In the genomic region with DNA sequence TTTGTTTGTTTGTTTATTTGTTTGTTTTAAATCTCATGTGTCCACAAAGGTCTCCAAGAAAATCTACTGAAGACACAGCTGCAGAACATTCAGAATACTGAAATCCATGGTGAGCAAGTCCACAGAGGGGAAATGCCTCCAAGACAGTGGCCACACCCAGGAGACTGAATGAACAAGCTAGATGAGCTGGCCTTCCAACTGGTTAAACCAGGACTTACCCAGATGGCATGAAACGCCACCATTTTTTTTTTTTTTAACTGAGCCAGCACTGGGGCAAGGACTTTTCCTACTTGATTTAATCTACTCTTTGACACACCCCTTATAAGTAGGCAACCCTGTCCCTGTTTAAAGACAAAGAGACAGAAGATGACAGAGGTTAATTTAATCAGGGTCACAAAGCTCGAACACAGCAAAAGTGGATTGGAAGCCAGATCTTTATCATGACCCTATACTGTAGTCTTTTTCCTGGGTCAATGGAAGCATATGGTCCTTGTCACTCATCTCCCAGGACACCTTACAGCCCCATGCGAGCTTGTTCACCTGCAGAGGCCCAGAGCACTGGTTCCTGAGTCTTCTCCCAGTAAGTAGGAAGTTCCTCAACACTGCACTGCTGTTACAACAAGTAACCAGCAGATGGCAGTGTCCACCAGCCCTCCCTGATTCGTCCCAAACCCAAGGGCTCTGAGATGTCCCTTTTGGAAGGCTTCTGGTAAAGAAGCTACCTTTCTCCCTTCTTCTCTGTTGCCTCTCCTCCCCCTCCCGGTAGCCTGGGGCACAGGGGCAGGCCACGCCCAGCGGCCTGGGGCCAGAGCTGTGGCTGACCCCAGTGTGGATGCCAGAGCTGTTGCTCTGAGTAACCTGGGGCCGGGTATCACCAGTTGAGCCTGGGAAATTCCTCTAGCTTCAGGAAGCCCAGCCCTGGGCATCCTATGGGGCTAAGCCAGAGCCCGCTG, we compare ENCODE assay signal across 8 cellular contexts. TPM values are rescaled to one million over a fixed set of nuclear protein-coding genes. Genes with fewer than 3 reads are reported as not detected.
A peak's percentile ranks its signal among the peaks of the same experiment; 100 is the strongest.
DNase-seq lines count a peak whose midpoint lies in the region; ATAC-seq, FAIRE-seq and TF ChIP-seq lines count a peak whose summit lies in the region.

No MANE protein-coding gene starts in this region.

- 18 to 31% methylated on average over 4 to 9 of the region's 9 CpGs for WGBS in upper lobe of left lung, 2 donors

- no peak overlapping the region for H3K27ac ChIP-seq in upper lobe of left lung

- no peak for TF ChIP-seq POLR2A in upper lobe of left lung (IDR thresholded peaks at IDR 0.05)

- peaks cover 12 to 23% (median 15%) of the 10 kb centered on the region in 4 donors for H3K4me1 ChIP-seq in upper lobe of left lung

- H3K27me3 ChIP-seq in upper lobe of left lung: peaks cover 0 to 26% (median 16%) of the 10 kb centered on the region in 4 donors

- H3K4me3 ChIP-seq in upper lobe of left lung: no peak overlapping the region

- peak; percentile 26 for ATAC-seq in GM19468 (IDR thresholded peaks at IDR 0.05; ENCODE audit: extremely low read depth, unreplicated experiment)
- ATAC-seq in upper lobe of left lung (ENCODE audit: low FRiP score in 2 of 2): peak; percentile 74 to 90

- no peaks in the 10 kb centered on the region for H3K9me3 ChIP-seq in upper lobe of left lung

- FAIRE-seq in RCC 7860 (lab: Jason Lieb, UNC): no peak

- DNase-seq in DMS53 (lab: John Stamatoyannopoulos, UW) (peak; percentile 74), HT-29 (ENCODE audit: low spot score) (peak; percentile 91), RCC 7860 (ENCODE audit: low spot score) (peak; percentile 34), fibroblast of the conjunctiva (ENCODE audit: low read depth) (peak; percentile 75), nucleus accumbens (lab: John Stamatoyannopoulos, UW) (peak in 40 of 56 donors; percentile 10 to 77 (median 38)), upper lobe of left lung (peak; percentile 74 to 85)
- peak; percentile 30 to 49 for DNase-seq in activated T-helper 1 cell treated with anti-CD3 and anti-CD28 coated beads, Interleukin-2, amount 50 U/mL, for 16 hours (ENCODE audit: low read depth in 1 of 2, low spot score in 1 of 2)

- H3K36me3 ChIP-seq in upper lobe of left lung: no peaks in the 10 kb centered on the region

- no peak for TF ChIP-seq EP300 in upper lobe of left lung (IDR thresholded peaks at IDR 0.05)

- peak; percentile 84 to 95 (median 91) for TF ChIP-seq CTCF in upper lobe of left lung (IDR thresholded peaks at IDR 0.05)

RNA-seq across cellular contexts. Expression of a gene that starts 5.6 kb away (rescaled TPM):
- under 0.01 TPM in 1 of 2 replicates, not detected in the other for total RNA-seq in HT-29 (2014; rRNA removed; shearing (Covaris generic))
- total RNA-seq in upper lobe of left lung: 1 to 10 TPM in 1 of 6 donors, under 1 TPM in 5; under 0.01 to 1.8 (median 0.44) TPM

RNA-seq across cellular contexts. Expression of a gene that starts 10.4 kb away (rescaled TPM):
- 22.6 and 23.0 TPM in 2 replicates for total RNA-seq in HT-29 (2014; rRNA removed; shearing (Covaris generic))
- 10 to 100 TPM; 41.0 to 45.8 (median 42.7) TPM for total RNA-seq in upper lobe of left lung

Comparison
In these comparisons a context has a peak if more than half of its experiments do, and no peak if none do; other contexts are left out.
1. DNase-seq: peak in every context shown above with its lines; median percentile 91 in HT-29; 80 in upper lobe of left lung; 75 in fibroblast of the conjunctiva; 74 in DMS53; 40 in activated T-helper 1 cell treated with anti-CD3 and anti-CD28 coated beads, Interleukin-2, amount 50 U/mL, for 16 hours; 38 in nucleus accumbens; 34 in RCC 7860.